ENCODE assay signal across 13 cellular contexts in the genomic region with DNA sequence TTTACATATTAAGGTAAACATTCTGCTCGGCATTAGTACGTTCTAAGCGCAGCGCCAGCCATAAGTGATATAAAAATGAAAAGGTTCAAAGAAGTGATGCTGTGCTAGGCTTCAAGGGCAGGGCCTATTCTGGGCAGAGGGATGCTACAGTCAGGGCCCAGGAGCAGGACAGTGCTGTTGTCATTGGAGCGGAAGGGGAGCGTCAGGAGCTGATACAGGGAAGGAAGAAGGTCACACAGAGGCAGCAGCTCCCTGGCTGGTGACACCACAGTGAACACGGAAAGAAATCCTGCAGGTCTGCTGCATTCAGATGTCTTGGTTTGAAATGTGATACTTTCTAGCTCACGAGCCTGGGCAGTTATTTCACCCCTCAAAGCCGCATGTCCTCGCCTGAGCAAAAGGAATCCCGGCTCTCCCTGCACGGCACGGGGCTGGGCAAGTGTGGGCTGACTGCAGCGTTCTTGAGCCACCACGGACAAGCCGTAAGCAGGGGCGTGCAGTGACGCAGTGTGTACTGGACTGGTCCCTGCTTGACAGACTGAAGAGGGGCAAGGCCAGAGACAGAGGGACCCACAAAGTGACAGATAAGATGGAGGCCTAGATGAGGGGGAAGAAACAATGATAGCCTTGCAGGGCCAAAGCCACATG.
"Had no signal": no experiment of that assay in that cellular context is flagged by ENCODE, and none has a peak within 500 bp of the region (broad histone marks: within the 10 kb centered on the region; RNA-seq: fewer than 3 reads in every experiment).

No MANE protein-coding gene starts in this region.

- H3K27me3 Mint-ChIP-seq: activated CD4-positive, alpha-beta memory T cell treated with anti-CD3 and anti-CD28 coated beads, Interleukin-2, amount 10 ng/mL, durations not matched to agents 7 days and 5 days; activated CD4-positive, alpha-beta T cell treated with anti-CD3 and anti-CD28 coated beads for 36 hours; dendritic cell treated with granulocyte-macrophage colony-stimulating factor and Interleukin-4, amounts not matched to agents 40 ng/mL and 50 ng/mL, for 4 days; stimulated activated naive CD8-positive, alpha-beta T cell treated with anti-CD3 and anti-CD28 coated beads, Interleukin-15, amount 100 ng/mL, for 72 hours had no signal

- H3K9me3 Mint-ChIP-seq: activated CD4-positive, alpha-beta memory T cell treated with anti-CD3 and anti-CD28 coated beads, Interleukin-2, amount 10 ng/mL, durations not matched to agents 7 days and 5 days; dendritic cell treated with granulocyte-macrophage colony-stimulating factor and Interleukin-4, amounts not matched to agents 40 ng/mL and 50 ng/mL, for 4 days; nephron; stimulated activated naive CD8-positive, alpha-beta T cell treated with anti-CD3 and anti-CD28 coated beads, Interleukin-15, amount 100 ng/mL, for 72 hours had no signal

- H3K4me3 Mint-ChIP-seq: activated CD4-positive, alpha-beta memory T cell treated with anti-CD3 and anti-CD28 coated beads, Interleukin-2, amount 10 ng/mL, durations not matched to agents 7 days and 5 days; activated CD4-positive, alpha-beta T cell treated with anti-CD3 and anti-CD28 coated beads for 36 hours; dendritic cell treated with granulocyte-macrophage colony-stimulating factor and Interleukin-4, amounts not matched to agents 40 ng/mL and 50 ng/mL, for 4 days; nephron; stimulated activated naive CD8-positive, alpha-beta T cell treated with anti-CD3 and anti-CD28 coated beads, Interleukin-15, amount 100 ng/mL, for 72 hours had no signal

- H3K27ac ChIP-seq: testis, VCaP had no signal

- ATAC-seq: activated CD4-positive, alpha-beta T cell treated with anti-CD3 and anti-CD28 coated beads for 36 hours; stimulated activated naive CD8-positive, alpha-beta T cell treated with anti-CD3 and anti-CD28 coated beads, Interleukin-15, amount 100 ng/mL, for 72 hours had no signal

- H3K4me1 Mint-ChIP-seq: activated CD4-positive, alpha-beta memory T cell treated with anti-CD3 and anti-CD28 coated beads, Interleukin-2, amount 10 ng/mL, durations not matched to agents 7 days and 5 days; activated CD4-positive, alpha-beta T cell treated with anti-CD3 and anti-CD28 coated beads for 36 hours had no signal

- H3K4me3 ChIP-seq: testis had no signal

- H3K27ac Mint-ChIP-seq: activated CD4-positive, alpha-beta memory T cell treated with anti-CD3 and anti-CD28 coated beads, Interleukin-2, amount 10 ng/mL, durations not matched to agents 7 days and 5 days; activated CD4-positive, alpha-beta T cell treated with anti-CD3 and anti-CD28 coated beads for 36 hours; dendritic cell treated with granulocyte-macrophage colony-stimulating factor and Interleukin-4, amounts not matched to agents 40 ng/mL and 50 ng/mL, for 4 days had no signal

- DNase-seq: activated CD4-positive, alpha-beta memory T cell treated with anti-CD3 and anti-CD28 coated beads, Interleukin-2, amount 10 ng/mL, durations not matched to agents 7 days and 5 days; activated CD4-positive, alpha-beta T cell treated with anti-CD3 and anti-CD28 coated beads for 36 hours; activated naive CD4-positive, alpha-beta T cell; activated T-cell treated with anti-CD3 and anti-CD28 coated beads, Interleukin-2, amount 50 U/mL, for 48 hours; central memory CD4-positive, alpha-beta T cell; stimulated activated CD4-positive, alpha-beta T cell treated with anti-CD3 and anti-CD28 coated beads, Interleukin-15, amount 100 ng/mL, for 24 hours; stimulated activated CD4-positive, alpha-beta T cell treated with anti-CD3 and anti-CD28 coated beads, Interleukin-4, amount 100 ng/mL, for 24 hours; stimulated activated naive CD8-positive, alpha-beta T cell treated with anti-CD3 and anti-CD28 coated beads, Interleukin-15, amount 100 ng/mL, for 72 hours; T1000; testis had no signal

- H3K4me1 ChIP-seq: testis had no signal

- H3K9me3 ChIP-seq: testis had no signal

- H3K27me3 ChIP-seq: testis had no signal
